Comparison of ENCODE assay signal across 18 cellular contexts in the genomic region with DNA sequence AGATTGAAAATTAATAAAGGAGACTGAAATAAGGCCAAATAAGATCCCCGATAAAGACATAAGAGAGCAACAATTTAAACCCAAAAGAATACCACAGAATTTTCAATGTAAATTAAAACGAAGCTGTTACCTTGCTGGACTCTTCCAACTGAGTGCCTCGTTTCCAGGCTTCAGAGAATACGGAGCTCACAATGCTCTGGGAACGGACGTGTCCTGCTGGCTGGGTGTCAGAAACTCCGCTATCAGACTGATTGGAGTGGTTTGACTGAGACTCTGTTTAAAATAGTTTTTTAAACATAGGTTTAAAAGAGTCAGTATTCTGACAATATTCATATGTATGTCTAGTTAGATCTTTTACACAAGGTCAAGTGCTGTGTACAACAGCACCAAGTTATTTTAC.
"Had no signal": no experiment of that assay in that cellular context is flagged by ENCODE, and none has a peak within 500 bp of the region (broad histone marks: within the 10 kb centered on the region; RNA-seq: fewer than 3 reads in every experiment).

No MANE protein-coding gene starts in this region.

- H3K9me3 ChIP-seq: esophagus muscularis mucosa, lower lobe of right lung, mucosa of descending colon, spleen, thyroid gland had no signal

- DNase-seq: activated CD8-positive, alpha-beta memory T cell treated with anti-CD3 and anti-CD28 coated beads, Interleukin-2, amount 50 U/mL, for 48 hours; activated effector memory CD4-positive, alpha-beta T cell treated with Interleukin-2 at 50 U/mL for 16 hours; activated naive CD4-positive, alpha-beta T cell treated with anti-CD3 and anti-CD28 coated beads, Interleukin-2, amount 10 ng/mL, durations not matched to agents 7 days and 5 days; activated T-cell treated with anti-CD3 and anti-CD28 coated beads, Interleukin-2, amount 50 U/mL, for 72 hours; amygdala; effector CD4-positive, alpha-beta T cell; glutamatergic neuron; hypothalamus; lower lobe of right lung; mesendoderm; mucosa of descending colon; nucleus accumbens; spleen; stimulated activated CD4-positive, alpha-beta T cell treated with anti-CD3 and anti-CD28 coated beads, Interleukin-4, amount 100 ng/mL, for 1 hour; stimulated activated naive CD4-positive, alpha-beta T cell treated with Interleukin-2 at 50 U/mL for 16 hours; T-helper 9 cell; thyroid gland had no signal

- H3K4me1 ChIP-seq: esophagus muscularis mucosa, lower lobe of right lung, thyroid gland had no signal

- H3K27me3 ChIP-seq: esophagus muscularis mucosa, spleen, thyroid gland had no signal

- H3K27ac ChIP-seq: esophagus muscularis mucosa, lower lobe of right lung, thyroid gland had no signal

- ATAC-seq: activated T-cell treated with anti-CD3 and anti-CD28 coated beads, Interleukin-2, amount 50 U/mL, for 72 hours; lower lobe of right lung; mucosa of descending colon had no signal

- H3K4me3 ChIP-seq: esophagus muscularis mucosa, lower lobe of right lung, mucosa of descending colon, spleen, thyroid gland had no signal
